21 cellular contexts compared by ENCODE assay signal in genomic region chr10:30039988-30040387, GRCh38. TPM values are rescaled to one million over a fixed set of nuclear protein-coding genes. Genes with fewer than 3 reads are reported as not detected.
DNase-seq lines count a peak whose midpoint lies in the region; ATAC-seq and TF ChIP-seq lines count a peak whose summit lies in the region.
"Had no signal": no experiment of that assay in that cellular context is flagged by ENCODE, and none has a peak within 500 bp of the region (broad histone marks: within the 10 kb centered on the region; RNA-seq: fewer than 3 reads in every experiment).

No MANE protein-coding gene starts in this region.

- no peak for TF ChIP-seq POLR2A in tibial nerve (IDR thresholded peaks at IDR 0.05)

- no peak overlapping the region for H3K9ac ChIP-seq in subcutaneous abdominal adipose tissue (ENCODE audit: low read length in 5 of 5)

- ATAC-seq in left ventricle myocardium superior: peak; percentile 46
- ATAC-seq in HG02759 (IDR thresholded peaks at IDR 0.05; ENCODE audit: unreplicated experiment): no peak
- ATAC-seq: K562 had no signal

- WGBS in tibial nerve, 2 donors: 85 to 88% methylated on average over 8 of the region's 8 CpGs

- peaks cover 0 to 79% (median 11%) of the 10 kb centered on the region in 5 donors for H3K4me1 ChIP-seq in subcutaneous abdominal adipose tissue (ENCODE audit: control insufficient read depth in 5 of 5, insufficient read depth in 5 of 5, low read length in 5 of 5)
- peaks cover 0 to 20% (median 2%) of the 10 kb centered on the region in 4 donors for H3K4me1 ChIP-seq in tibial nerve

- H3K4me3 ChIP-seq in subcutaneous abdominal adipose tissue (ENCODE audit: low read depth in 1 of 5, low read length in 5 of 5) (no peak overlapping the region), tibial nerve (no peak overlapping the region)
- H3K4me3 ChIP-seq: K562, MG63 had no signal

- intact Hi-C loops in left ventricle myocardium superior (cut with micrococcal nuclease): no loop called here

- DNase-seq in dermis blood vessel endothelial cell (peak; percentile 87), left ventricle myocardium superior (no peak), lung microvascular endothelial cell (ENCODE audit: low read depth in 2 of 2) (peak; percentile 65 to 91), NCI-H2081 treated with DMSO at 0.1 percent for 48 hours (lab: John Stamatoyannopoulos, UW) (no peak), tibial nerve (ENCODE audit: low spot score in 2 of 2) (no peak)
- DNase-seq: Caco-2; CD4-positive, alpha-beta memory T cell; DMS 273 treated with DMSO at 0.1 percent for 48 hours; DMS79 treated with DMSO at 0.1 percent for 48 hours; MG63; NCI-H1048; NCI-H1436; NCI-H187 treated with DMSO at 0.1 percent for 48 hours; NCI-H226; NCI-H524; NCI-H774; NK-92 treated with Interleukin-12 subunit alpha and Interleukin-12 subunit beta, amount 100 ng/mL, for 24 hours had no signal

- H3K27me3 ChIP-seq in subcutaneous abdominal adipose tissue (ENCODE audit: control insufficient read depth in 5 of 5, insufficient read depth in 4 of 5, low read length in 5 of 5): peaks cover 0 to 2% (median 0%) of the 10 kb centered on the region in 5 donors
- no peaks in the 10 kb centered on the region for H3K27me3 ChIP-seq in tibial nerve
- H3K27me3 ChIP-seq: MG63 had no signal

- no peaks in the 10 kb centered on the region for H3K9me3 ChIP-seq in subcutaneous abdominal adipose tissue (ENCODE audit: control insufficient read depth in 5 of 5, low read length in 5 of 5)
- H3K9me3 ChIP-seq in tibial nerve: no peaks in the 10 kb centered on the region
- H3K9me3 ChIP-seq: Caco-2, MG63 had no signal

- no peak for TF ChIP-seq EP300 in tibial nerve (IDR thresholded peaks at IDR 0.05)

- H3K27ac ChIP-seq in subcutaneous abdominal adipose tissue (ENCODE audit: low read depth, low read length) (peak overlapping the region; percentile 54), tibial nerve (no peak overlapping the region)
- H3K27ac ChIP-seq: RWPE1 had no signal

- peaks cover 0 to 5% (median 4%) of the 10 kb centered on the region in 5 donors for H3K36me3 ChIP-seq in subcutaneous abdominal adipose tissue (ENCODE audit: control insufficient read depth in 5 of 5, insufficient read depth in 5 of 5, low read length in 5 of 5)
- H3K36me3 ChIP-seq in tibial nerve: peaks cover 0 to 12% (median 0%) of the 10 kb centered on the region in 3 donors

- TF ChIP-seq CTCF in tibial nerve (IDR thresholded peaks at IDR 0.05): no peak

RNA-seq across cellular contexts. Expression of gene JCAD, which starts 19.4 kb away (rescaled TPM):
- 74.7 and 96.4 TPM in 2 replicates for total RNA-seq in dermis blood vessel endothelial cell
- 30.4 TPM for total RNA-seq in left ventricle myocardium superior
- total RNA-seq in lung microvascular endothelial cell: 46.2 and 60.5 TPM in 2 replicates
- total RNA-seq in tibial nerve: 10 to 100 TPM; 30.0 to 65.3 (median 44.2) TPM
- total RNA-seq: CD4-positive, alpha-beta memory T cell; K562 had no signal

Comparison
In these comparisons a context has a peak if more than half of its experiments do, and no peak if none do; other contexts are left out.
1. DNase-seq: peak in dermis blood vessel endothelial cell (single experiment) and lung microvascular endothelial cell (2 of 2); none in left ventricle myocardium superior (single experiment), NCI-H2081 treated with DMSO at 0.1 percent for 48 hours (single experiment) and tibial nerve (0 of 2).